8 cellular contexts compared by ENCODE assay signal in the genomic region with DNA sequence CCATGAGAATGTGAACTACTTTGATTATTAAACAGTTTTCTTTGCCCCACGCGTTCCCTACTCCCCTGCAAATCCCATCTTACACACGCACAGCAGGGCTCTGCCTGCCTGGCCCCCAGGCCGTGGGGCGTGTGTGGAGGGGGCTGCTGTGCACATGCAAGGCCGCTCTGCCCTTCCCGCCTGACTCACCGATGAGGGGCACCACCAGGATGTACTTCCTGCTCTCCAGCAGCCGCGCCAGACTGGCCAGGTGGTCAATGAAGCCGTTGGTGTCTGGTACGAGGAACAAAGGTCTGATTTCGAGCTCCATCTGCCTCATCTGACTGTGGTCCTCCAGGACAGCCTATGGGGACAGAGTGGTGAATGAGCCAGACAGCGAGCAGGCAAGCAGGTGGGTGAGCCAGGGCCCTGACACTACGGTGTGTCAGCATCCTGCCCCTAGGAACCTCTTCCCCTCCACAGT. TPM values are rescaled to one million over a fixed set of nuclear protein-coding genes. Genes with fewer than 3 reads are reported as not detected.
DNase-seq lines count a peak whose midpoint lies in the region; ATAC-seq and TF ChIP-seq lines count a peak whose summit lies in the region.
"Had no signal": no experiment of that assay in that cellular context is flagged by ENCODE, and none has a peak within 500 bp of the region (broad histone marks: within the 10 kb centered on the region; RNA-seq: fewer than 3 reads in every experiment).

No MANE protein-coding gene starts in this region.

- H3K4me1 ChIP-seq in SJCRH30 (peaks cover 13% of the 10 kb centered on the region; the same call in 1 of the 2 replicates), esophagus squamous epithelium (peaks cover 23 to 90% (median 71%) of the 10 kb centered on the region in 3 donors), smooth muscle cell (ENCODE audit: low read depth) (peaks cover 8% of the 10 kb centered on the region)

- no peak overlapping the region for H2AFZ ChIP-seq in smooth muscle cell (ENCODE audit: low read depth)

- H3K27ac ChIP-seq in SJCRH30 (peak overlapping the region; percentile 27; the same call in 1 of the 2 replicates), esophagus squamous epithelium (peak overlapping the region; percentile 38 to 93 (median 87)), smooth muscle cell (ENCODE audit: low read depth) (peak overlapping the region; percentile 94)

- H3K27me3 Mint-ChIP-seq in HFFc6 (ENCODE audit: insufficient read depth), result peaks cover 37% of the 10 kb centered on the region

- TF ChIP-seq CTCF in HFFc6 (IDR thresholded peaks at IDR 0.05) (no peak), esophagus squamous epithelium (IDR thresholded peaks at IDR 0.05) (no peak), smooth muscle cell (IDR thresholded peaks at IDR 0.05; ENCODE audit: borderline replicate concordance, insufficient read depth, poor library complexity, severe bottlenecking) (no peak)

- H3K4me1 Mint-ChIP-seq in HFFc6 (ENCODE audit: low read depth), result peaks cover 94% of the 10 kb centered on the region

- no peak for ATAC-seq in HG02623 (IDR thresholded peaks at IDR 0.05; ENCODE audit: unreplicated experiment)
- no peak for ATAC-seq in GM21528 (IDR thresholded peaks at IDR 0.05; ENCODE audit: low FRiP score, unreplicated experiment)
- no peak for ATAC-seq in HG03457 (IDR thresholded peaks at IDR 0.05; ENCODE audit: unreplicated experiment)

- no peaks in the 10 kb centered on the region for H3K27me3 ChIP-seq in SJCRH30
- no peaks in the 10 kb centered on the region for H3K27me3 ChIP-seq in esophagus squamous epithelium
- no peaks in the 10 kb centered on the region for H3K27me3 ChIP-seq in smooth muscle cell (ENCODE audit: low read depth)

- H3K4me3 Mint-ChIP-seq in HFFc6, result peak overlapping the region; percentile 76

- no peak overlapping the region for H3K4me3 ChIP-seq in SJCRH30
- H3K4me3 ChIP-seq in esophagus squamous epithelium, result no peak overlapping the region
- H3K4me3 ChIP-seq in smooth muscle cell, result no peak overlapping the region

- peaks cover 3% of the 10 kb centered on the region; the same call in 1 of the 2 replicates for H3K9me3 Mint-ChIP-seq in HFFc6

- intact Hi-C loops in esophagus squamous epithelium (cut with DNase I), result no loop called here

- H3K9me3 ChIP-seq in SJCRH30 (replicated peaks), result no peaks in the 10 kb centered on the region
- no peaks in the 10 kb centered on the region for H3K9me3 ChIP-seq in esophagus squamous epithelium
- no peaks in the 10 kb centered on the region for H3K9me3 ChIP-seq in smooth muscle cell (replicated peaks; ENCODE audit: low read depth)

- DNase-seq in HFFc6 (peak; percentile 53), SJCRH30 (peak; percentile 27 to 49), esophagus squamous epithelium (lab: John Stamatoyannopoulos, UW) (no peak), smooth muscle cell (lab: John Stamatoyannopoulos, UW; ENCODE audit: unreplicated experiment) (peak; percentile 42)
- DNase-seq: KBM-7 had no signal

- H3K27ac Mint-ChIP-seq in HFFc6, result peak overlapping the region; percentile 95

- 53 to 61% methylated on average over 5 to 11 of the region's 15 CpGs for WGBS in esophagus squamous epithelium, 2 donors
- WGBS in smooth muscle cell (ENCODE audit: low lambda C conversion rate), result 20% methylated on average over 15 of the region's 15 CpGs

- no peaks in the 10 kb centered on the region for H3K36me3 ChIP-seq in SJCRH30
- peaks cover 0 to 86% (median 0%) of the 10 kb centered on the region in 3 donors for H3K36me3 ChIP-seq in esophagus squamous epithelium
- H3K36me3 ChIP-seq in smooth muscle cell (ENCODE audit: low read depth), result no peaks in the 10 kb centered on the region

- H3F3A ChIP-seq in smooth muscle cell (ENCODE audit: low read depth), result peaks cover 15% of the 10 kb centered on the region

- H3K36me3 Mint-ChIP-seq in HFFc6 (ENCODE audit: low read depth), result peaks cover 54% of the 10 kb centered on the region

- TF ChIP-seq POLR2A in esophagus squamous epithelium (IDR thresholded peaks at IDR 0.05), result no peak

- H3K79me2 ChIP-seq in smooth muscle cell (ENCODE audit: low read depth), result no peaks in the 10 kb centered on the region

- peak overlapping the region; percentile 50 for H3K9ac ChIP-seq in smooth muscle cell (ENCODE audit: low read depth)

- peak overlapping the region; percentile 11 for H3K4me2 ChIP-seq in smooth muscle cell

- no peaks in the 10 kb centered on the region for H4K20me1 ChIP-seq in smooth muscle cell (ENCODE audit: low read depth)

RNA-seq across cellular contexts. Expression of a gene that starts 13.7 kb away (rescaled TPM):
- total RNA-seq in HFFc6 (2021; fragmentation: NEBNext Ultra II Directional; extraction: Animal tissue kit (Norgen Biotek cat#: 25700)), result 10 to 100 TPM; 42.7 to 51.9 (median 48.0) TPM
- total RNA-seq in SJCRH30 (2014; rRNA removed; shearing (Covaris generic)), result 0.13 and 0.18 TPM in 2 replicates
- 10 to 100 TPM in 1 of 4 donors, 1 to 10 TPM in 3; 2.1 to 14.1 (median 5.9) TPM for total RNA-seq in esophagus squamous epithelium
- total RNA-seq in smooth muscle cell, result 2.6 and 2.9 TPM in 2 replicates
- polyA plus RNA-seq in smooth muscle cell, result 3.5 and 5.2 TPM in 2 replicates

RNA-seq across cellular contexts. Expression of a gene that starts 26.8 kb away (rescaled TPM):
- 10 to 100 TPM; 39.5 to 44.3 (median 41.7) TPM for total RNA-seq in HFFc6 (2021; fragmentation: NEBNext Ultra II Directional; extraction: Animal tissue kit (Norgen Biotek cat#: 25700))
- total RNA-seq in SJCRH30 (2014; rRNA removed; shearing (Covaris generic)), result 14.1 and 17.2 TPM in 2 replicates
- 10 to 100 TPM; 42.3 to 70.5 (median 53.2) TPM for total RNA-seq in esophagus squamous epithelium
- total RNA-seq in smooth muscle cell, result 42.6 and 46.7 TPM in 2 replicates
- polyA plus RNA-seq in smooth muscle cell, result 47.6 and 59.5 TPM in 2 replicates

RNA-seq across cellular contexts. Expression of a gene that starts 38.7 kb away (rescaled TPM):
- total RNA-seq in HFFc6 (2021; fragmentation: NEBNext Ultra II Directional; extraction: Animal tissue kit (Norgen Biotek cat#: 25700)), result 10 to 100 TPM; 65.9 to 81.6 (median 71.8) TPM
- 14.4 and 14.6 TPM in 2 replicates for total RNA-seq in SJCRH30 (2014; rRNA removed; shearing (Covaris generic))
- total RNA-seq in esophagus squamous epithelium (10 to 100 TPM; 14.9 to 55.7 (median 22.7) TPM), smooth muscle cell (15.9 and 18.1 TPM in 2 replicates)
- polyA plus RNA-seq in smooth muscle cell, result 33.6 and 46.6 TPM in 2 replicates

RNA-seq across cellular contexts. Expression of a gene that starts 43.5 kb away (rescaled TPM):
- total RNA-seq in HFFc6 (2021; fragmentation: NEBNext Ultra II Directional; extraction: Animal tissue kit (Norgen Biotek cat#: 25700)), result under 1 TPM; 0.33 to 0.60 (median 0.39) TPM
- 0.61 and 0.83 TPM in 2 replicates for total RNA-seq in SJCRH30 (2014; rRNA removed; shearing (Covaris generic))
- total RNA-seq in esophagus squamous epithelium, result 1 to 10 TPM; 1.1 to 4.0 (median 2.0) TPM
- not detected in 2 replicates for total RNA-seq in smooth muscle cell
- not detected in 2 replicates for polyA plus RNA-seq in smooth muscle cell

Comparison
In these comparisons a context has a peak if more than half of its experiments do, and no peak if none do; other contexts are left out.
1. H3K27ac ChIP-seq: peak in every context shown above with its lines; median percentile 94 in smooth muscle cell; 87 in esophagus squamous epithelium; 27 in SJCRH30.